ENCODE assay signal across 20 cellular contexts in the genomic region with DNA sequence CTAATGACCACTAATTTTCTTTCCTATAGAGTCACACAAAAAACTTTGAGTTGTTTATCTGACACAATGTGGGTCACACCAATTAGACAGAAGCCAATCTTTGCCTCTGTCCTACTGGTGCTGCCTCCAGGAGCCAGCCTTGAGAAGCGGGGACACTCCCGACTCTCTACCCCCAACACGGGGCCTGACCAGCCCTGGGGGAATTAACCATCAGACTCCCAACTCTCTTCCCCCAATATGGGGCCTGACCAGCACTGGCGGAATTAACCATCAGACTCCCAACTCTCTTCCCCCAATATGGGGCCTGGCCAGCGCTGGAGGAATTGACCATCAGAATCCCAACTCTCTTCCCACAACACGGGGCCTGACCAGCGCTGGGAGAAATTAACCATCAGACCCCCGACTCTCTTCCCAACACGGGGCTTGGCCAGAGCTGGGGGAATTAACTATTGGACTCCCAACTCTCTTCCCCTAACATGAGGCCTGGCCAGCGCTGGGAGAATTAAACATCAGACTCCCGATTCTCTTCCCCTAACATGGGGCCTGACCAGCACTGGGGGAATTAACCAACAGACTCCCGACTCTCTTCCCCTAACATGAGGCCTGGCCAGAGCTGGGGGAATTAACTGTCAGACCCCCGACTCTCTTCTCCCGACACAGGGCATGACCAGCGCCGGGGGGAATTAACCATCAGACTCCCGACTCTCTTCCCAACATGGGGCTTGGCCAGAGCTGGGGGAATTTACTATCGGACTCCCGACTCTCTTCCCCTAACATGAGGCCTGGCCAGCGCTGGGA. TPM values are rescaled to one million over a fixed set of nuclear protein-coding genes. Genes with fewer than 3 reads are reported as not detected.
DNase-seq lines count a peak whose midpoint lies in the region; ATAC-seq and TF ChIP-seq lines count a peak whose summit lies in the region.
"Had no signal": no experiment of that assay in that cellular context is flagged by ENCODE, and none has a peak within 500 bp of the region (broad histone marks: within the 10 kb centered on the region; RNA-seq: fewer than 3 reads in every experiment).

No MANE protein-coding gene starts in this region.

- H3K9me3 Mint-ChIP-seq in activated CD4-positive, alpha-beta T cell treated with anti-CD3 and anti-CD28 coated beads, Interleukin-2, amount 10 ng/mL, durations not matched to agents 7 days and 5 days, result no peaks in the 10 kb centered on the region
- no peaks in the 10 kb centered on the region for H3K9me3 Mint-ChIP-seq in central memory CD8-positive, alpha-beta T cell
- H3K9me3 Mint-ChIP-seq: T-helper 1 cell treated with Interleukin-12 subunit alpha and Interleukin-12 subunit beta and Interleukin-4 antibody, amounts not matched to agents 30 μg/mL and 1 μg/mL, for 36 hours had no signal

- H3K27ac ChIP-seq in sigmoid colon, result no peak overlapping the region
- H3K27ac ChIP-seq: A549, body of pancreas, colonic mucosa, pancreas had no signal

- no peak for TF ChIP-seq POLR2A in sigmoid colon (IDR thresholded peaks at IDR 0.05)

- H3K27me3 ChIP-seq in sigmoid colon, result no peaks in the 10 kb centered on the region
- H3K27me3 ChIP-seq: body of pancreas, colonic mucosa, pancreas had no signal

- no peaks in the 10 kb centered on the region for H3K4me1 ChIP-seq in sigmoid colon
- H3K4me1 ChIP-seq: A549, colonic mucosa, pancreas had no signal

- intact Hi-C loops in sigmoid colon (cut with DNase I), result no loop called here

- H3K4me1 Mint-ChIP-seq in activated CD4-positive, alpha-beta T cell treated with anti-CD3 and anti-CD28 coated beads, Interleukin-2, amount 10 ng/mL, durations not matched to agents 7 days and 5 days, result peaks cover 6% of the 10 kb centered on the region
- peaks cover 6% of the 10 kb centered on the region for H3K4me1 Mint-ChIP-seq in T-helper 17 cell
- peaks cover 75% of the 10 kb centered on the region for H3K4me1 Mint-ChIP-seq in central memory CD8-positive, alpha-beta T cell

- H3K36me3 ChIP-seq in sigmoid colon, result peaks cover 17 to 90% (median 55%) of the 10 kb centered on the region in 4 donors
- H3K36me3 ChIP-seq: colonic mucosa had no signal

- WGBS in sigmoid colon, 2 donors, result 92% methylated on average over 20 of the region's 20 CpGs

- H3K9me3 ChIP-seq in T-helper 17 cell (ENCODE audit: control insufficient read depth, low read length, poor library complexity, severe bottlenecking) (no peaks in the 10 kb centered on the region), sigmoid colon (no peaks in the 10 kb centered on the region)
- H3K9me3 ChIP-seq: A549, body of pancreas, colonic mucosa, pancreas had no signal

- TF ChIP-seq CTCF in sigmoid colon (IDR thresholded peaks at IDR 0.05), result no peak

- DNase-seq in activated CD4-positive, alpha-beta T cell treated with anti-CD3 and anti-CD28 coated beads, Interleukin-2, amount 10 ng/mL, durations not matched to agents 7 days and 5 days, result no peak
- DNase-seq in activated CD4-positive, alpha-beta T cell treated with anti-CD3 and anti-CD28 coated beads for 48 hours, result no peak
- DNase-seq in T-helper 17 cell (no peak), sigmoid colon (peak; percentile 28), GDM1 (lab: John Stamatoyannopoulos, UW) (no peak), OCI-M2 (lab: John Stamatoyannopoulos, UW; ENCODE audit: unreplicated experiment) (no peak), NCI-H345 (lab: John Stamatoyannopoulos, UW) (no peak)
- DNase-seq in central memory CD8-positive, alpha-beta T cell (ENCODE audit: low spot score in 2 of 2), result no peak
- DNase-seq: colonic mucosa, GF-D8, H7, NCI-H774, PC-3, SIG-M5 had no signal

- no peak for ATAC-seq in T-helper 17 cell
- peak; percentile 39 for ATAC-seq in central memory CD8-positive, alpha-beta T cell (replicated peaks; ENCODE audit: extremely low read depth, poor library complexity, severe bottlenecking)
- ATAC-seq: A549, body of pancreas, PC-3 had no signal

- POLR2A ChIA-PET in activated CD4-positive, alpha-beta T cell treated with anti-CD3 and anti-CD28 coated beads, Interleukin-2, amount 10 ng/mL, durations not matched to agents 7 days and 5 days (lab: Charles Lee), result no interaction called here

- no peaks in the 10 kb centered on the region for H3K27me3 Mint-ChIP-seq in activated CD4-positive, alpha-beta T cell treated with anti-CD3 and anti-CD28 coated beads, Interleukin-2, amount 10 ng/mL, durations not matched to agents 7 days and 5 days
- H3K27me3 Mint-ChIP-seq in T-helper 17 cell, result no peaks in the 10 kb centered on the region
- no peaks in the 10 kb centered on the region for H3K27me3 Mint-ChIP-seq in central memory CD8-positive, alpha-beta T cell

- no peak for TF ChIP-seq EP300 in sigmoid colon (IDR thresholded peaks at IDR 0.05)

- H3K36me3 Mint-ChIP-seq in activated CD4-positive, alpha-beta T cell treated with anti-CD3 and anti-CD28 coated beads, Interleukin-2, amount 10 ng/mL, durations not matched to agents 7 days and 5 days (ENCODE audit: low read depth), result peaks cover 33% of the 10 kb centered on the region
- H3K36me3 Mint-ChIP-seq in T-helper 17 cell (ENCODE audit: low read depth), result peaks cover 5% of the 10 kb centered on the region
- H3K36me3 Mint-ChIP-seq in central memory CD8-positive, alpha-beta T cell (ENCODE audit: insufficient read depth), result peaks cover 84% of the 10 kb centered on the region

- CTCF ChIA-PET in activated CD4-positive, alpha-beta T cell treated with anti-CD3 and anti-CD28 coated beads, Interleukin-2, amount 10 ng/mL, durations not matched to agents 7 days and 5 days (lab: Charles Lee), result interaction anchor here (0.9 to 1.4 kb wide), 4 partner anchors 11 to 44 kb away, joined by 3 to 4 read pairs (median 3); a partner anchor contains a TSS

- H3K4me3 ChIP-seq in sigmoid colon, result no peak overlapping the region
- H3K4me3 ChIP-seq: A549, body of pancreas, colonic mucosa, lung, pancreas had no signal

- no peak overlapping the region for H3K4me3 Mint-ChIP-seq in activated CD4-positive, alpha-beta T cell treated with anti-CD3 and anti-CD28 coated beads, Interleukin-2, amount 10 ng/mL, durations not matched to agents 7 days and 5 days
- no peak overlapping the region for H3K4me3 Mint-ChIP-seq in T-helper 17 cell
- peak overlapping the region; percentile 74 for H3K4me3 Mint-ChIP-seq in central memory CD8-positive, alpha-beta T cell
- H3K4me3 Mint-ChIP-seq: T-helper 1 cell treated with Interleukin-12 subunit alpha and Interleukin-12 subunit beta and Interleukin-4 antibody, amounts not matched to agents 30 μg/mL and 1 μg/mL, for 36 hours had no signal

- H3K27ac Mint-ChIP-seq in activated CD4-positive, alpha-beta T cell treated with anti-CD3 and anti-CD28 coated beads, Interleukin-2, amount 10 ng/mL, durations not matched to agents 7 days and 5 days, result peak overlapping the region; percentile 76
- peak overlapping the region; percentile 88 for H3K27ac Mint-ChIP-seq in T-helper 17 cell
- H3K27ac Mint-ChIP-seq in central memory CD8-positive, alpha-beta T cell (ENCODE audit: low read depth), result peak overlapping the region; percentile 96

RNA-seq across cellular contexts. Expression of a gene that starts 12.5 kb away (rescaled TPM):
- total RNA-seq in activated CD4-positive, alpha-beta T cell treated with anti-CD3 and anti-CD28 coated beads, Interleukin-2, amount 10 ng/mL, durations not matched to agents 7 days and 5 days, result 10 to 100 TPM; 25.9 to 26.7 TPM
- total RNA-seq in T-helper 17 cell (10 to 100 TPM; 10.7 to 22.8 TPM), sigmoid colon (1 to 10 TPM in 1 of 4 donors, under 1 TPM in 2, not detected in 1; 0.66 to 3.5 (median 0.71) TPM)
- polyA plus RNA-seq in sigmoid colon, result 10 to 100 TPM in 1 of 3 donors, 1 to 10 TPM in 2; 3.9 to 10.4 (median 4.2) TPM
- total RNA-seq: H7, PC-3 had no signal
- polyA plus RNA-seq: A549, BJ had no signal

RNA-seq across cellular contexts. Expression of a gene that starts 31.0 kb away (rescaled TPM):
- 10 to 100 TPM; 38.7 to 41.3 TPM for total RNA-seq in activated CD4-positive, alpha-beta T cell treated with anti-CD3 and anti-CD28 coated beads, Interleukin-2, amount 10 ng/mL, durations not matched to agents 7 days and 5 days
- total RNA-seq in T-helper 17 cell (10 to 100 TPM; 24.6 to 26.2 TPM), sigmoid colon (10 to 100 TPM; 22.7 to 35.3 (median 28.9) TPM)
- 10 to 100 TPM in 2 of 3 donors, 1 to 10 TPM in 1; 9.6 to 55.8 (median 25.2) TPM for polyA plus RNA-seq in sigmoid colon
